Comparison of ENCODE assay signal across 22 cellular contexts in genomic region chr7:28595081-28595480, GRCh38.
"Had no signal": no experiment of that assay in that cellular context is flagged by ENCODE, and none has a peak within 500 bp of the region (broad histone marks: within the 10 kb centered on the region; RNA-seq: fewer than 3 reads in every experiment).

No MANE protein-coding gene starts in this region.

- H2AFZ ChIP-seq: hepatocyte had no signal

- H3K4me1 ChIP-seq: pancreas, prostate gland, tibial nerve, uterus had no signal

- H3K36me3 ChIP-seq: left ventricle myocardium inferior, pancreas, prostate gland, tibial nerve, uterus had no signal

- H3K27me3 ChIP-seq: hepatocyte, tibial nerve, uterus had no signal

- H3K27ac ChIP-seq: hepatocyte, left ventricle myocardium inferior, pancreas, prostate gland, tibial nerve, uterus had no signal

- DNase-seq: islet precursor cell; left ventricle myocardium inferior; mesendoderm; naive thymus-derived CD4-positive, alpha-beta T cell; nucleus accumbens; pancreas; posterior cingulate gyrus; retina; right cardiac atrium; small intestine; stimulated activated CD4-positive, alpha-beta T cell treated with anti-CD3 and anti-CD28 coated beads, Interleukin-1b, Interleukin-23, amount 100 ng/mL, for 48 hours; stimulated activated CD4-positive, alpha-beta T cell treated with anti-CD3 and anti-CD28 coated beads, Interleukin-2, amount 100 ng/mL, for 48 hours; stimulated activated CD4-positive, alpha-beta T cell treated with anti-CD3 and anti-CD28 coated beads, Interleukin-4, amount 100 ng/mL, for 4 hours; stimulated activated CD8-positive, alpha-beta memory T cell treated with anti-CD3 and anti-CD28 coated beads, Interleukin-4, amount 100 ng/mL, for 48 hours; stimulated activated naive CD4-positive, alpha-beta T cell treated with Interleukin-2 at 50 U/mL for 16 hours; stimulated activated naive CD8-positive, alpha-beta T cell treated with anti-CD3 and anti-CD28 coated beads, Interleukin-15, amount 100 ng/mL, for 72 hours; substantia nigra; uterus had no signal

- H3K9me3 ChIP-seq: left ventricle myocardium inferior, pancreas, prostate gland, tibial nerve, uterus had no signal

- H3K4me3 ChIP-seq: hepatocyte, left ventricle myocardium inferior, lung, pancreas, prostate gland, tibial nerve, uterus had no signal

- H3K4me2 ChIP-seq: hepatocyte had no signal

- H3K79me2 ChIP-seq: hepatocyte had no signal
